8 cellular contexts compared by ENCODE assay signal in the genomic region with DNA sequence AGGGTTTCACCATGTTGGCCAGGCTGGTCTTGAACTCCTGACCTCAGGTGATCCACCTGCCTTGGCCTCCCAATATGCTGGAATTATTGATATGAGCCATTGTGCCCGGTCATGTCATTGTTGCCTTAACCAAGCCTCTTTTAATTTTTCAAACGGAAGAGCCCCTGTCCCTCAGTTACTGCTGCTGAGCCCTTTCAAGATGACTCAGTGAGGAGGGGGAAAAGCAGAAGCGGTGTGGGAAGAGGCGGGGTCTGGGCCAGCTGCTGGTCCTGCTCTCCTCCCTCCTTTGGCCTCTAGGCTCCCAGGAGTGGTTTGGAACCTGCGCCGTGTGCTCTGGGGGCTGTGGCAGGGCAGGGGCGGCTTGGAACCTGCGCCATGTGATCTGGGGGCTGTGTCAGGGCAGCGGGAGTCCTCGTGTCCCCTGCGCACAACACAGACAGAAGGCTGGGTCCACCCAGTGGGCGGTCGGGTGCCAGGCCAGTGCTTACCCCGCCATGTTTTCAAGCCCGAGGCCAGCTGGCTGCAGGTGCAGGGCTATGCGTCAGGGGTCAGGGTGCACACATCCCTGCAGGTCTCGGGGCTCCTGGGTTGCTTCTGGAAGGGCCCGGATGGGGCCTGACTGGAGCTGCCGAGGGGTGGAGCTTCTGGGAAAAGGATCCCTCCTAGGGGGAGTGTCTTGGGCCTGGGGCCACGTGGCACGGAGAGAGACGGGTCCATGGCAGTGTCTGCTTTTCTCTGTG. TPM values are rescaled to one million over a fixed set of nuclear protein-coding genes. Genes with fewer than 3 reads are reported as not detected.
DNase-seq lines count a peak whose midpoint lies in the region; ATAC-seq and TF ChIP-seq lines count a peak whose summit lies in the region.
"Not testable (repeated sequence)": the region's sequence is repeated elsewhere in the genome, so short reads cannot be mapped to it uniquely, and the experiment has no call there.

A gene with protein sequence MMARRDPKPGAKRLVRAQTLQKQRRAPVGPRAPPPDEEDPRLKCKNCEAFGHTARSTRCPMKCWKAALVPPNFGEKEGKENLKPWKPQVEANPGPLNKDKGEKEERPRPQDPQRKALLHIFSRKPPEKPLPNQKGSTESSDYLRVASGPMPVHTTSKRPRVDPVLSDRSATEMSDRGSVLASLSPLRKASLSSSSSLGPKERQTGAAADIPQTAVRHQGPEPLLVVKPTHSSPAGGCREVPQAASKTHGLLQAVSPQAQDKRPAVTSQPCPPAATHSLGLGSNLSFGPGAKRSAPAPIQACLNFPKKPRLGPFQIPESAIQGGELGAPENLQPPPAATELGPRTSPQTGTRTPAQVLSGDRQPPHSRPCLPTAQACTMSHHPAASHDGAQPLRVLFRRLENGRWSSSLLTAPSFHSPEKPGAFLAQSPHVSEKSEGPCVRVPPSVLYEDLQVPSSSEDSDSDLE (minus strand): TSS at position 627 of the 740 bp plus-strand sequence. CDS start 2,786 bp downstream, outside the sequence.

- not testable (repeated sequence) for H3K27me3 Mint-ChIP-seq in activated T-helper 1 cell treated with anti-CD3 and anti-CD28 coated beads, Interleukin-12 subunit alpha, Interleukin-12 subunit beta, Interleukin-2, Interleukin-4 antibody, amounts not matched to agents 30 ng/mL and 10 ng/mL and 1 ng/mL, durations not matched to agents 14 hours and 24 hours and 36 hours (ENCODE audit: insufficient read depth)

- H3K4me3 ChIP-seq in dorsolateral prefrontal cortex: peak within 1 kb of the TSS in 55 of 59 donors; percentile 10 to 62 (median 44)
- H3K4me3 ChIP-seq in kidney epithelial cell (ENCODE audit: low read depth, low read length): peak within 1 kb of the TSS; percentile 27
- peak within 1 kb of the TSS; percentile 50 for H3K4me3 ChIP-seq in psoas muscle
- H3K4me3 ChIP-seq in upper lobe of right lung: peak within 1 kb of the TSS; percentile 36

- WGBS in psoas muscle, 3 donors: 36 to 48% (median 44%) methylated on average over 22 of the region's 22 CpGs

- not testable (repeated sequence) for H3K4me1 Mint-ChIP-seq in activated T-helper 1 cell treated with anti-CD3 and anti-CD28 coated beads, Interleukin-12 subunit alpha, Interleukin-12 subunit beta, Interleukin-2, Interleukin-4 antibody, amounts not matched to agents 30 ng/mL and 10 ng/mL and 1 ng/mL, durations not matched to agents 14 hours and 24 hours and 36 hours (ENCODE audit: low read depth)

- intact Hi-C loops in activated T-helper 1 cell treated with anti-CD3 and anti-CD28 coated beads, Interleukin-12 subunit alpha, Interleukin-12 subunit beta, Interleukin-2, Interleukin-4 antibody, amounts not matched to agents 30 ng/mL and 10 ng/mL and 1 ng/mL, durations not matched to agents 14 hours and 24 hours and 36 hours (cut with micrococcal nuclease); psoas muscle (cut with DNase I); upper lobe of right lung (cut with DNase I): not testable (repeated sequence)
- intact Hi-C loops in dorsolateral prefrontal cortex (cut with DNase I): loop anchor here in 1 of 2 donors (10.0 kb wide), 1 partner anchor 122 kb away; no protein-coding TSS in a partner anchor

- DNase-seq in Daoy (ENCODE audit: low read depth) (peak; percentile 30), M059J (ENCODE audit: low read depth) (peak; percentile 17), SIG-M5 treated with dmso at 0.1 percent for 504 hours (lab: John Stamatoyannopoulos, UW; ENCODE audit: unreplicated experiment) (peak; percentile 69), dorsolateral prefrontal cortex (peak in 5 of 10 donors; percentile 35 to 73 (median 53)), psoas muscle (peak in 1 of 2 donors; percentile 45), upper lobe of right lung (peak; percentile 78)
- DNase-seq in activated T-helper 1 cell treated with anti-CD3 and anti-CD28 coated beads, Interleukin-12 subunit alpha, Interleukin-12 subunit beta, Interleukin-2, Interleukin-4 antibody, amounts not matched to agents 30 ng/mL and 10 ng/mL and 1 ng/mL, durations not matched to agents 14 hours and 24 hours and 36 hours (ENCODE audit: low spot score): peak; percentile 9
- DNase-seq in kidney epithelial cell (ENCODE audit: low read depth): not testable (repeated sequence)

- not testable (repeated sequence) for H3K9me3 ChIP-seq in psoas muscle, upper lobe of right lung

- H3K4me1 ChIP-seq in psoas muscle, upper lobe of right lung: not testable (repeated sequence)

- peak within 1 kb of the TSS; percentile 23 for H3K27ac Mint-ChIP-seq in activated T-helper 1 cell treated with anti-CD3 and anti-CD28 coated beads, Interleukin-12 subunit alpha, Interleukin-12 subunit beta, Interleukin-2, Interleukin-4 antibody, amounts not matched to agents 30 ng/mL and 10 ng/mL and 1 ng/mL, durations not matched to agents 14 hours and 24 hours and 36 hours

- H3K36me3 ChIP-seq in kidney epithelial cell (ENCODE audit: control insufficient read depth, insufficient read depth, low read length); psoas muscle (ENCODE audit: insufficient read depth in 1 of 2, low read depth in 1 of 2); upper lobe of right lung: not testable (repeated sequence)

- not testable (repeated sequence) for H3K9me3 Mint-ChIP-seq in activated T-helper 1 cell treated with anti-CD3 and anti-CD28 coated beads, Interleukin-12 subunit alpha, Interleukin-12 subunit beta, Interleukin-2, Interleukin-4 antibody, amounts not matched to agents 30 ng/mL and 10 ng/mL and 1 ng/mL, durations not matched to agents 14 hours and 24 hours and 36 hours

- not testable (repeated sequence) for H3K36me3 Mint-ChIP-seq in activated T-helper 1 cell treated with anti-CD3 and anti-CD28 coated beads, Interleukin-12 subunit alpha, Interleukin-12 subunit beta, Interleukin-2, Interleukin-4 antibody, amounts not matched to agents 30 ng/mL and 10 ng/mL and 1 ng/mL, durations not matched to agents 14 hours and 24 hours and 36 hours (ENCODE audit: low read depth)

- peak within 1 kb of the TSS in 7 of 59 donors; percentile 14 to 61 (median 46) for H3K27ac ChIP-seq in dorsolateral prefrontal cortex
- H3K27ac ChIP-seq in psoas muscle, upper lobe of right lung: not testable (repeated sequence)

- TF ChIP-seq CTCF in dorsolateral prefrontal cortex (IDR thresholded peaks at IDR 0.05 in 54 of 56, conservative IDR thresholded peaks at IDR 0.05 in 2 of 56; ENCODE audit: low read depth in 1 of 56, partially characterized antibody in 56 of 56); kidney epithelial cell (IDR thresholded peaks at IDR 0.05; ENCODE audit: insufficient read depth, low read length, poor library complexity, severe bottlenecking); psoas muscle (IDR thresholded peaks at IDR 0.05); upper lobe of right lung (IDR thresholded peaks at IDR 0.05): not testable (repeated sequence)

- H3K27me3 ChIP-seq in dorsolateral prefrontal cortex; kidney epithelial cell (ENCODE audit: control insufficient read depth, insufficient read depth, low read length); psoas muscle (ENCODE audit: insufficient read depth in 3 of 3, low read length in 2 of 3); upper lobe of right lung: not testable (repeated sequence)

- peak within 1 kb of the TSS; percentile 72 for H3K4me3 Mint-ChIP-seq in activated T-helper 1 cell treated with anti-CD3 and anti-CD28 coated beads, Interleukin-12 subunit alpha, Interleukin-12 subunit beta, Interleukin-2, Interleukin-4 antibody, amounts not matched to agents 30 ng/mL and 10 ng/mL and 1 ng/mL, durations not matched to agents 14 hours and 24 hours and 36 hours

- not testable (repeated sequence) for ATAC-seq in psoas muscle, upper lobe of right lung

RNA-seq across cellular contexts. Expression of the gene that starts here (rescaled TPM):
- 0.17 TPM in 1 of 2 replicates, not detected in the other for total RNA-seq in Daoy (2014; rRNA removed; shearing (Covaris generic))
- total RNA-seq in M059J (2014; rRNA removed; shearing (Covaris generic)): 0.07 TPM in 1 of 2 replicates, not detected in the other
- total RNA-seq in activated T-helper 1 cell treated with anti-CD3 and anti-CD28 coated beads, Interleukin-12 subunit alpha, Interleukin-12 subunit beta, Interleukin-2, Interleukin-4 antibody, amounts not matched to agents 30 ng/mL and 10 ng/mL and 1 ng/mL, durations not matched to agents 14 hours and 24 hours and 36 hours: 0.15 and 0.36 TPM in 2 replicates
- total RNA-seq in dorsolateral prefrontal cortex (1 to 10 TPM in 32 of 120 experiments, under 1 TPM in 80, not detected in 8; 0.16 to 3.3 (median 0.77) TPM), kidney epithelial cell (0.63 and 1.1 TPM in 2 replicates), psoas muscle (under 1 TPM in 2 of 4 donors, not detected in 2; 0.10 to 0.58 TPM), upper lobe of right lung (0.43 TPM)
- polyA plus RNA-seq in psoas muscle: under 1 TPM in 1 of 3 donors, not detected in 2; 0.03 TPM

Comparison
In these comparisons a context has a peak if more than half of its experiments do, and no peak if none do; other contexts are left out.
1. Peak in DNase-seq in Daoy; RNA of the gene not detected or under 1 TPM.
2. Peak in DNase-seq in M059J; RNA of the gene not detected or under 1 TPM.
3. Peak in DNase-seq in activated T-helper 1 cell treated with anti-CD3 and anti-CD28 coated beads, Interleukin-12 subunit alpha, Interleukin-12 subunit beta, Interleukin-2, Interleukin-4 antibody, amounts not matched to agents 30 ng/mL and 10 ng/mL and 1 ng/mL, durations not matched to agents 14 hours and 24 hours and 36 hours; RNA of the gene not detected or under 1 TPM.
4. Peak in DNase-seq and H3K4me3 ChIP-seq in upper lobe of right lung; RNA of the gene not detected or under 1 TPM.